In genomic region chr11:70616317-70616716, GRCh38 we compare ENCODE assay signal across 35 cellular contexts.
"Had no signal": no experiment of that assay in that cellular context is flagged by ENCODE, and none has a peak within 500 bp of the region (broad histone marks: within the 10 kb centered on the region; RNA-seq: fewer than 3 reads in every experiment).

No MANE protein-coding gene starts in this region.

- H3K4me1 ChIP-seq: Peyer's patch had no signal

- H3K27ac ChIP-seq: cardiac muscle cell, Peyer's patch, VCaP had no signal

- H3K4me1 Mint-ChIP-seq: activated B cell treated with CpG ODN at 0.5 μM for 24 hours; central memory CD8-positive, alpha-beta T cell had no signal

- H3K4me3 ChIP-seq: cardiac muscle cell, Peyer's patch had no signal

- H3K4me3 Mint-ChIP-seq: activated B cell treated with CpG ODN at 0.5 μM for 24 hours; activated CD4-positive, alpha-beta memory T cell treated with anti-CD3 and anti-CD28 coated beads for 36 hours; activated naive CD4-positive, alpha-beta T cell treated with anti-CD3 and anti-CD28 coated beads for 36 hours; activated T-cell treated with anti-CD3 and anti-CD28 coated beads, Interleukin-2, amount 50 U/mL, for 4 hours; activated T-helper 1 cell treated with anti-CD3 and anti-CD28 coated beads, Interleukin-12 subunit alpha, Interleukin-12 subunit beta, Interleukin-2, Interleukin-4 antibody, amounts not matched to agents 30 ng/mL and 10 ng/mL and 1 ng/mL, durations not matched to agents 14 hours and 24 hours and 36 hours; central memory CD8-positive, alpha-beta T cell had no signal

- H3K9me3 Mint-ChIP-seq: activated B cell treated with CpG ODN at 0.5 μM for 24 hours; activated naive CD4-positive, alpha-beta T cell treated with anti-CD3 and anti-CD28 coated beads for 36 hours; activated naive CD4-positive, alpha-beta T cell treated with anti-CD3 and anti-CD28 coated beads, Interleukin-2, amount 50 U/mL, for 72 hours; activated T-cell treated with anti-CD3 and anti-CD28 coated beads, Interleukin-2, amount 50 U/mL, for 4 hours; activated T-helper 1 cell treated with anti-CD3 and anti-CD28 coated beads, Interleukin-12 subunit alpha, Interleukin-12 subunit beta, Interleukin-2, Interleukin-4 antibody, amounts not matched to agents 30 ng/mL and 10 ng/mL and 1 ng/mL, durations not matched to agents 14 hours and 24 hours and 36 hours; central memory CD8-positive, alpha-beta T cell had no signal

- H3K27me3 Mint-ChIP-seq: activated CD4-positive, alpha-beta memory T cell treated with anti-CD3 and anti-CD28 coated beads for 36 hours; central memory CD8-positive, alpha-beta T cell had no signal

- DNase-seq: activated B cell treated with CpG ODN at 0.5 μM for 24 hours; activated CD4-positive, alpha-beta memory T cell treated with anti-CD3 and anti-CD28 coated beads for 36 hours; activated CD4-positive, alpha-beta T cell treated with anti-CD3 and anti-CD28 coated beads for 4 hours; activated CD4-positive, alpha-beta T cell treated with anti-CD3 and anti-CD28 coated beads, Interleukin-2, amount 50 U/mL, for 1 hour; activated CD4-positive, CD25-positive, alpha-beta regulatory T cell treated with anti-CD3 and anti-CD28 coated beads, Interleukin-2, amount 50 U/mL, for 72 hours; activated CD8-positive, alpha-beta memory T cell treated with anti-CD3 and anti-CD28 coated beads, Interleukin-2, amount 50 U/mL, for 4 hours; activated gamma-delta T cell treated with Interleukin-2 at 50 U/mL for 16 hours; activated naive CD4-positive, alpha-beta T cell treated with anti-CD3 and anti-CD28 coated beads for 36 hours; activated T-cell treated with anti-CD3 and anti-CD28 coated beads for 4 hours; activated T-cell treated with anti-CD3 and anti-CD28 coated beads, Interleukin-2, amount 50 U/mL, for 4 hours; amniotic stem cell; aorta; NCI-H1092 treated with DMSO at 0.1 percent for 48 hours; NCI-H1417; NCI-H146; NCI-H187; NCI-H2029 treated with DMSO at 0.1 percent for 48 hours; NCI-H2107; NCI-H2171; NCI-H510A; NCI-H526; NCI-H748 treated with DMSO at 0.1 percent for 48 hours; NK-92 treated with Interleukin-12 subunit alpha and Interleukin-12 subunit beta, amount 100 ng/mL, for 24 hours; PC-3; Peyer's patch; RPMI8226; SW 1271; T-helper 1 cell; T-helper 2 cell; T-helper 9 cell had no signal

- H3K36me3 Mint-ChIP-seq: activated CD4-positive, alpha-beta memory T cell treated with anti-CD3 and anti-CD28 coated beads for 36 hours had no signal

- H3K27me3 ChIP-seq: cardiac muscle cell, Peyer's patch had no signal

- H3K36me3 ChIP-seq: cardiac muscle cell, Peyer's patch had no signal

- H3K27ac Mint-ChIP-seq: activated B cell treated with CpG ODN at 0.5 μM for 24 hours; activated CD4-positive, alpha-beta memory T cell treated with anti-CD3 and anti-CD28 coated beads for 36 hours; activated naive CD4-positive, alpha-beta T cell treated with anti-CD3 and anti-CD28 coated beads for 36 hours; activated naive CD4-positive, alpha-beta T cell treated with anti-CD3 and anti-CD28 coated beads, Interleukin-2, amount 50 U/mL, for 72 hours; activated T-helper 1 cell treated with anti-CD3 and anti-CD28 coated beads, Interleukin-12 subunit alpha, Interleukin-12 subunit beta, Interleukin-2, Interleukin-4 antibody, amounts not matched to agents 30 ng/mL and 10 ng/mL and 1 ng/mL, durations not matched to agents 14 hours and 24 hours and 36 hours had no signal

- ATAC-seq: activated naive CD4-positive, alpha-beta T cell treated with anti-CD3 and anti-CD28 coated beads, Interleukin-2, amount 50 U/mL, for 72 hours; activated T-cell treated with anti-CD3 and anti-CD28 coated beads, Interleukin-2, amount 50 U/mL, for 4 hours; PC-3 had no signal
